ENCODE assay signal across 12 cellular contexts in the genomic region with DNA sequence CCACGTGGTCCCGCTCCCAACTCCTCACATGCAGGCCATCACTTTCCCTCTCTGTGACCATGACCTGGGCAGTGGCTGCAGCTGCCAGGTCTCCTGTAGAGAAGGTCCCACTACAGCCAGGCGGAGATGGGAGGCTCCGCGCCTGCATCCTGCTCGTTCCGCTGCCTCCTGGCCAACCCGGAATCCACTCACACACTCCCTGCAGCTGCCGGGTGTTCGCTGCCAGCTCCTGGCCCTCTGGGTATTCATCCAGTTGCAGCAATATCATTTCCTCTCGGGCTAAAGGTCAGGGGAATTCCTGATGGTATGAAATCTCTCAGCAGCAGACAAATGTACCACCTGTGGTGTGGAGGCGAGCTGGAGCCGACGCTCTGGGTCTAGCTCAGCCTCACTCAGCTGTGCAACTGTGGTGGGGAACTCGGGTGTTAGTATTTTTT.
DNase-seq lines count a peak whose midpoint lies in the region; ATAC-seq and TF ChIP-seq lines count a peak whose summit lies in the region.
"Had no signal": no experiment of that assay in that cellular context is flagged by ENCODE, and none has a peak within 500 bp of the region (broad histone marks: within the 10 kb centered on the region; RNA-seq: fewer than 3 reads in every experiment).

No MANE protein-coding gene starts in this region.

- H3K9me3 ChIP-seq in thyroid gland, result no peaks in the 10 kb centered on the region
- H3K9me3 ChIP-seq: HAP-1, tibial artery had no signal

- intact Hi-C loops in left cardiac atrium (cut with DNase I) (no loop called here), thyroid gland (cut with DNase I) (no loop called here)

- no peaks in the 10 kb centered on the region for H3K36me3 ChIP-seq in thyroid gland
- H3K36me3 ChIP-seq: HAP-1, tibial artery had no signal

- H3K27me3 Mint-ChIP-seq in T-cell, result peaks cover 18 to 31% of the 10 kb centered on the region in 2 donors

- CTCF ChIA-PET in T-cell (lab: Charles Lee), result interaction anchor here in 1 of 2 donors (0.6 kb wide), 1 partner anchor 37 kb away, joined by 3 read pairs; no protein-coding TSS in a partner anchor

- WGBS in thyroid gland, 2 donors, result 79 to 84% methylated on average over 14 to 15 of the region's 15 CpGs

- no peaks in the 10 kb centered on the region for H3K9me3 Mint-ChIP-seq in T-cell
- H3K9me3 Mint-ChIP-seq: effector memory CD8-positive, alpha-beta T cell had no signal

- no peak overlapping the region for H3K4me3 ChIP-seq in thyroid gland (replicated peaks in 1 of 3)
- H3K4me3 ChIP-seq: HAP-1, hepatocyte, tibial artery had no signal

- ATAC-seq in HG03039 (IDR thresholded peaks at IDR 0.05; ENCODE audit: unreplicated experiment) (peak; percentile 83), left cardiac atrium (peak; percentile 62 to 91), HG03159 (IDR thresholded peaks at IDR 0.05; ENCODE audit: unreplicated experiment) (no peak), T-cell (replicated peaks in 1 of 4) (no peak)
- ATAC-seq: effector memory CD8-positive, alpha-beta T cell had no signal

- no peak for TF ChIP-seq POLR2A in thyroid gland (IDR thresholded peaks at IDR 0.05)

- no peaks in the 10 kb centered on the region for H3K36me3 Mint-ChIP-seq in T-cell

- H3K4me1 Mint-ChIP-seq in T-cell, result no peaks in the 10 kb centered on the region

- in situ Hi-C loops in ACHN (cut with HindIII; ENCODE audit: low pct_ligation_motif_present, low pct_unique_long_range_greater_than_20kb, low sequenced_read_pairs), result no loop called here

- H3K4me3 Mint-ChIP-seq in T-cell, result no peak overlapping the region
- H3K4me3 Mint-ChIP-seq: effector memory CD8-positive, alpha-beta T cell had no signal

- no peaks in the 10 kb centered on the region for H3K27me3 ChIP-seq in thyroid gland

- DNase-seq in NCI-H2227 (lab: John Stamatoyannopoulos, UW; ENCODE audit: unreplicated experiment) (peak; percentile 20), NCI-H2227 treated with DMSO at 0.1 percent for 48 hours (lab: John Stamatoyannopoulos, UW) (no peak), left cardiac atrium (peak; percentile 49), thyroid gland (peak; percentile 18 to 31), T-cell (no peak), ACHN (no peak)
- DNase-seq: effector memory CD8-positive, alpha-beta T cell; tibial artery had no signal

- POLR2A ChIA-PET in T-cell (lab: Charles Lee), result no interaction called here

- no peak overlapping the region for H3K27ac ChIP-seq in thyroid gland
- H3K27ac ChIP-seq: hepatocyte, tibial artery had no signal

- no peak for TF ChIP-seq CTCF in thyroid gland (IDR thresholded peaks at IDR 0.05)

- H3K27ac Mint-ChIP-seq in T-cell, result no peak overlapping the region
- H3K27ac Mint-ChIP-seq: effector memory CD8-positive, alpha-beta T cell had no signal

- no peaks in the 10 kb centered on the region for H3K4me1 ChIP-seq in thyroid gland
- H3K4me1 ChIP-seq: tibial artery had no signal

Comparison
In these comparisons a context has a peak if more than half of its experiments do, and no peak if none do; other contexts are left out.
1. DNase-seq: peak in NCI-H2227 (single experiment), left cardiac atrium (single experiment) and thyroid gland (2 of 2); none in NCI-H2227 treated with DMSO at 0.1 percent for 48 hours (single experiment), T-cell (0 of 34) and ACHN (single experiment).
2. ATAC-seq: peak in HG03039 (single experiment) and left cardiac atrium (2 of 2); none in HG03159 (single experiment) and T-cell (0 of 4).